Comparison of ENCODE assay signal across 33 cellular contexts in genomic region chr15:77773003-77773402, GRCh38.
"Had no signal": no experiment of that assay in that cellular context is flagged by ENCODE, and none has a peak within 500 bp of the region (broad histone marks: within the 10 kb centered on the region; RNA-seq: fewer than 3 reads in every experiment).

No MANE protein-coding gene starts in this region.

- H3K27me3 Mint-ChIP-seq: activated CD4-positive, alpha-beta memory T cell treated with anti-CD3 and anti-CD28 coated beads for 36 hours; activated CD4-positive, alpha-beta T cell treated with anti-CD3 and anti-CD28 coated beads for 36 hours; activated naive CD4-positive, alpha-beta T cell treated with anti-CD3 and anti-CD28 coated beads, Interleukin-2, amount 50 U/mL, for 24 hours; activated naive CD8-positive, alpha-beta T cell treated with anti-CD3 and anti-CD28 coated beads for 36 hours had no signal

- H3K4me1 ChIP-seq: ascending aorta, breast epithelium had no signal

- DNase-seq: activated CD4-positive, alpha-beta memory T cell treated with anti-CD3 and anti-CD28 coated beads for 36 hours; activated CD4-positive, alpha-beta T cell treated with anti-CD3 and anti-CD28 coated beads for 36 hours; activated CD4-positive, alpha-beta T cell treated with anti-CD3 and anti-CD28 coated beads, Interleukin-2, amount 10 ng/mL, durations not matched to agents 24 days and 14 days; activated CD4-positive, CD25-positive, alpha-beta regulatory T cell; activated CD4-positive, CD25-positive, alpha-beta regulatory T cell treated with anti-CD3 and anti-CD28 coated beads, Interleukin-2, amount 50 U/mL, for 72 hours; activated CD8-positive, alpha-beta memory T cell treated with anti-CD3 and anti-CD28 coated beads, Interleukin-2, amount 10 ng/mL, durations not matched to agents 7 days and 5 days; activated CD8-positive, alpha-beta memory T cell treated with anti-CD3 and anti-CD28 coated beads, Interleukin-2, amount 50 U/mL, for 4 hours; activated CD8-positive, alpha-beta T cell treated with anti-CD3 and anti-CD28 coated beads, Interleukin-2, amount 10 ng/mL, durations not matched to agents 7 days and 5 days; activated effector memory CD4-positive, alpha-beta T cell treated with anti-CD3 and anti-CD28 coated beads, Interleukin-2, amount 50 U/mL, for 16 hours; activated naive CD4-positive, alpha-beta T cell treated with anti-CD3 and anti-CD28 coated beads for 36 hours; activated naive CD8-positive, alpha-beta T cell treated with anti-CD3 and anti-CD28 coated beads for 36 hours; activated T-cell treated with anti-CD3 and anti-CD28 coated beads, Interleukin-2, amount 50 U/mL, for 1 hour; activated T-cell treated with anti-CD3 and anti-CD28 coated beads, Interleukin-2, amount 50 U/mL, for 48 hours; dorsolateral prefrontal cortex; effector memory CD4-positive, alpha-beta T cell; endodermal cell; foreskin fibroblast; head of caudate nucleus; T-helper 17 cell; T1000 had no signal

- H3K4me3 Mint-ChIP-seq: activated CD4-positive, alpha-beta memory T cell treated with anti-CD3 and anti-CD28 coated beads for 36 hours; activated CD4-positive, alpha-beta T cell treated with anti-CD3 and anti-CD28 coated beads for 36 hours; activated CD4-positive, alpha-beta T cell treated with anti-CD3 and anti-CD28 coated beads, Interleukin-2, amount 10 ng/mL, durations not matched to agents 24 days and 14 days; activated CD8-positive, alpha-beta memory T cell treated with anti-CD3 and anti-CD28 coated beads, Interleukin-2, amount 10 ng/mL, durations not matched to agents 7 days and 5 days; activated CD8-positive, alpha-beta T cell treated with anti-CD3 and anti-CD28 coated beads, Interleukin-2, amount 10 ng/mL, durations not matched to agents 7 days and 5 days; activated naive CD4-positive, alpha-beta T cell treated with anti-CD3 and anti-CD28 coated beads for 36 hours; activated naive CD4-positive, alpha-beta T cell treated with anti-CD3 and anti-CD28 coated beads, Interleukin-2, amount 50 U/mL, for 24 hours; activated naive CD8-positive, alpha-beta T cell treated with anti-CD3 and anti-CD28 coated beads for 36 hours; activated T-helper 1 cell treated with anti-CD3 and anti-CD28 coated beads, Interleukin-12 subunit alpha, Interleukin-12 subunit beta, Interleukin-2, Interleukin-4 antibody, amounts not matched to agents 30 ng/mL and 10 ng/mL and 1 ng/mL, durations not matched to agents 14 hours and 24 hours and 36 hours; brain; central memory CD8-positive, alpha-beta T cell; dendritic cell treated with granulocyte-macrophage colony-stimulating factor and Interleukin-4, amounts not matched to agents 40 ng/mL and 50 ng/mL, for 4 days; endodermal cell; T-helper 17 cell; T-helper 2 cell treated with Interferon-gamma antibody and Interleukin-4, amounts not matched to agents 5 μg/mL and 100 μg/mL, for 36 hours had no signal

- H3K9me3 ChIP-seq: ascending aorta, breast epithelium had no signal

- H3K4me3 ChIP-seq: ascending aorta, breast epithelium, cardiac muscle cell, coronary artery, dorsolateral prefrontal cortex had no signal

- H3K27me3 ChIP-seq: ascending aorta, cardiac muscle cell, dorsolateral prefrontal cortex had no signal

- H3K27ac Mint-ChIP-seq: activated CD4-positive, alpha-beta memory T cell treated with anti-CD3 and anti-CD28 coated beads for 36 hours; activated CD4-positive, alpha-beta T cell treated with anti-CD3 and anti-CD28 coated beads for 36 hours; activated CD4-positive, alpha-beta T cell treated with anti-CD3 and anti-CD28 coated beads, Interleukin-2, amount 10 ng/mL, durations not matched to agents 24 days and 14 days; activated CD8-positive, alpha-beta memory T cell treated with anti-CD3 and anti-CD28 coated beads, Interleukin-2, amount 10 ng/mL, durations not matched to agents 7 days and 5 days; activated CD8-positive, alpha-beta T cell treated with anti-CD3 and anti-CD28 coated beads, Interleukin-2, amount 10 ng/mL, durations not matched to agents 7 days and 5 days; activated naive CD4-positive, alpha-beta T cell treated with anti-CD3 and anti-CD28 coated beads for 36 hours; activated naive CD4-positive, alpha-beta T cell treated with anti-CD3 and anti-CD28 coated beads, Interleukin-2, amount 50 U/mL, for 24 hours; activated naive CD8-positive, alpha-beta T cell treated with anti-CD3 and anti-CD28 coated beads for 36 hours; activated T-helper 1 cell treated with anti-CD3 and anti-CD28 coated beads, Interleukin-12 subunit alpha, Interleukin-12 subunit beta, Interleukin-2, Interleukin-4 antibody, amounts not matched to agents 30 ng/mL and 10 ng/mL and 1 ng/mL, durations not matched to agents 14 hours and 24 hours and 36 hours; activated T-helper 2 cell treated with anti-CD3 and anti-CD28 coated beads, Interferon-gamma antibody, Interleukin-2, Interleukin-4, amounts not matched to agents 10 μg/mL and 5 μg/mL and 100 μg/mL, durations not matched to agents 14 hours and 24 hours and 36 hours; dendritic cell treated with granulocyte-macrophage colony-stimulating factor and Interleukin-4, amounts not matched to agents 40 ng/mL and 50 ng/mL, for 4 days; endodermal cell; T-helper 17 cell; T-helper 2 cell treated with Interferon-gamma antibody and Interleukin-4, amounts not matched to agents 5 μg/mL and 100 μg/mL, for 36 hours had no signal

- H3K36me3 Mint-ChIP-seq: activated CD4-positive, alpha-beta memory T cell treated with anti-CD3 and anti-CD28 coated beads for 36 hours; activated CD8-positive, alpha-beta memory T cell treated with anti-CD3 and anti-CD28 coated beads, Interleukin-2, amount 10 ng/mL, durations not matched to agents 7 days and 5 days; activated naive CD4-positive, alpha-beta T cell treated with anti-CD3 and anti-CD28 coated beads, Interleukin-2, amount 50 U/mL, for 24 hours; activated naive CD8-positive, alpha-beta T cell treated with anti-CD3 and anti-CD28 coated beads for 36 hours had no signal

- H3K27ac ChIP-seq: ascending aorta, breast epithelium, cardiac muscle cell, coronary artery had no signal

- FAIRE-seq: frontal cortex had no signal

- ATAC-seq: activated CD4-positive, alpha-beta T cell treated with anti-CD3 and anti-CD28 coated beads for 36 hours; activated CD8-positive, alpha-beta memory T cell treated with anti-CD3 and anti-CD28 coated beads, Interleukin-2, amount 10 ng/mL, durations not matched to agents 7 days and 5 days; activated CD8-positive, alpha-beta T cell treated with anti-CD3 and anti-CD28 coated beads, Interleukin-2, amount 10 ng/mL, durations not matched to agents 7 days and 5 days; esophagus mucosa; T-helper 17 cell had no signal

- H3K4me1 Mint-ChIP-seq: activated CD4-positive, alpha-beta T cell treated with anti-CD3 and anti-CD28 coated beads for 36 hours; activated CD4-positive, alpha-beta T cell treated with anti-CD3 and anti-CD28 coated beads, Interleukin-2, amount 10 ng/mL, durations not matched to agents 24 days and 14 days; activated CD8-positive, alpha-beta memory T cell treated with anti-CD3 and anti-CD28 coated beads, Interleukin-2, amount 10 ng/mL, durations not matched to agents 7 days and 5 days; activated naive CD4-positive, alpha-beta T cell treated with anti-CD3 and anti-CD28 coated beads, Interleukin-2, amount 50 U/mL, for 24 hours; activated naive CD8-positive, alpha-beta T cell treated with anti-CD3 and anti-CD28 coated beads for 36 hours; central memory CD8-positive, alpha-beta T cell had no signal

- H3K9me3 Mint-ChIP-seq: activated CD4-positive, alpha-beta memory T cell treated with anti-CD3 and anti-CD28 coated beads for 36 hours; activated CD4-positive, alpha-beta T cell treated with anti-CD3 and anti-CD28 coated beads, Interleukin-2, amount 10 ng/mL, durations not matched to agents 24 days and 14 days; activated naive CD4-positive, alpha-beta T cell treated with anti-CD3 and anti-CD28 coated beads for 36 hours; activated naive CD4-positive, alpha-beta T cell treated with anti-CD3 and anti-CD28 coated beads, Interleukin-2, amount 50 U/mL, for 24 hours; activated naive CD8-positive, alpha-beta T cell treated with anti-CD3 and anti-CD28 coated beads for 36 hours; activated T-helper 1 cell treated with anti-CD3 and anti-CD28 coated beads, Interleukin-12 subunit alpha, Interleukin-12 subunit beta, Interleukin-2, Interleukin-4 antibody, amounts not matched to agents 30 ng/mL and 10 ng/mL and 1 ng/mL, durations not matched to agents 14 hours and 24 hours and 36 hours; activated T-helper 2 cell treated with anti-CD3 and anti-CD28 coated beads, Interferon-gamma antibody, Interleukin-2, Interleukin-4, amounts not matched to agents 10 μg/mL and 5 μg/mL and 100 μg/mL, durations not matched to agents 14 hours and 24 hours and 36 hours; central memory CD8-positive, alpha-beta T cell; dendritic cell treated with granulocyte-macrophage colony-stimulating factor and Interleukin-4, amounts not matched to agents 40 ng/mL and 50 ng/mL, for 4 days; endodermal cell; T-helper 2 cell treated with Interferon-gamma antibody and Interleukin-4, amounts not matched to agents 5 μg/mL and 100 μg/mL, for 36 hours had no signal

- H3K36me3 ChIP-seq: ascending aorta, breast epithelium, cardiac muscle cell had no signal
